In the genomic region with DNA sequence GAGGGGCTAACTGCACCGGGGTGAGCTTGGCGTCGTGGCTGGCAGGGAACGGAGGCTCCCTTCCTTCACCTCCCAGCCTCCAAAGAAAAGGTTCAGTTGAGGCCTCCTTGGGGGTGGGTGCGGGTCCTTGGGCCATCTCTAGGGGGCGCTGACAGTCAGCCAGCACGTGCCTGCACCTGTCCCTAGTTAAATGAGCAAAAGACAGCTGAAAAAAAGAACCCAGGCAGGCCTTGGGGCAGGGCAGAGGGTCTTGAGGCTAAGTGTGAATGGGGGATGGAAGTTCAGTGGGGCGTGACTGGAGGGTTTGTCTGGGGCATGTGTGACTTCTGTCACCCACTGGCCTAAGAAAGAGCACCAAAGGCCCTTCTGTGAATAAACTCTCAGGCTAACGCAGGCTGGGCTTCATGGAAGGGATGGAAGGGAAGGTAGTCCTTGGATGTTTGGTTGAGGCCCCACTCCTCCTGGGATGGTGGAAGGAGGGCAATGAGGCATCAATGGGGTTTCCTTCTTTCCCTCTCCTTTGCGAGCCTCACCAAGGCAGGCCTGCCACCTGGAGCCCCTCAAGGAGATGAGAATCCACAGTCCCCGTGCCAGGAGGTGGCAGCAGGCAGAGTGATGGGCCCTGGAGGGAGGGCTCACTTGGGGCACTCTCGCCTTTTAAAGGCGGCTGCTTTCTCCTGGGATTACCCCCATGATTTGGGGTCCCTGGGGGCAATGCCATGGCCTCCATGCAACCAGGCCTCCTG, we compare ENCODE assay signal across 1 cellular context.
TF ChIP-seq lines count a peak whose summit lies in the region.

No MANE protein-coding gene starts in this region.

TF ChIP-seq in GM23338, 12 proteins besides CTCF, POLR2A, EP300 and RAD21 (continued from another document):
- no peak for TF ChIP-seq STAT1 (IDR thresholded peaks at IDR 0.05; ENCODE audit: unreplicated experiment)
- TF ChIP-seq CREB1 (CRISPR knock-in tag; IDR thresholded peaks at IDR 0.05; ENCODE audit: low read depth), result no peak
- TF ChIP-seq, protein P1, sequence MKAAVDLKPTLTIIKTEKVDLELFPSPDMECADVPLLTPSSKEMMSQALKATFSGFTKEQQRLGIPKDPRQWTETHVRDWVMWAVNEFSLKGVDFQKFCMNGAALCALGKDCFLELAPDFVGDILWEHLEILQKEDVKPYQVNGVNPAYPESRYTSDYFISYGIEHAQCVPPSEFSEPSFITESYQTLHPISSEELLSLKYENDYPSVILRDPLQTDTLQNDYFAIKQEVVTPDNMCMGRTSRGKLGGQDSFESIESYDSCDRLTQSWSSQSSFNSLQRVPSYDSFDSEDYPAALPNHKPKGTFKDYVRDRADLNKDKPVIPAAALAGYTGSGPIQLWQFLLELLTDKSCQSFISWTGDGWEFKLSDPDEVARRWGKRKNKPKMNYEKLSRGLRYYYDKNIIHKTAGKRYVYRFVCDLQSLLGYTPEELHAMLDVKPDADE (IDR thresholded peaks at IDR 0.05), result no peak
- TF ChIP-seq REST (IDR thresholded peaks at IDR 0.05; ENCODE audit: unreplicated experiment), result no peak
